ENCODE assay signal across 9 cellular contexts in genomic region chr19:48926909-48927308, GRCh38. TPM values are rescaled to one million over a fixed set of nuclear protein-coding genes. Genes with fewer than 3 reads are reported as not detected.
DNase-seq lines count a peak whose midpoint lies in the region; ATAC-seq and TF ChIP-seq lines count a peak whose summit lies in the region.
"Had no signal": no experiment of that assay in that cellular context is flagged by ENCODE, and none has a peak within 500 bp of the region (broad histone marks: within the 10 kb centered on the region; RNA-seq: fewer than 3 reads in every experiment).

No MANE protein-coding gene starts in this region.

- peaks cover 0 to 3% of the 10 kb centered on the region in 2 donors for H3K36me3 Mint-ChIP-seq in activated T-cell treated with anti-CD3 and anti-CD28 coated beads, Interleukin-2, amount 50 U/mL, for 72 hours (ENCODE audit: insufficient read depth in 2 of 2)

- TF ChIP-seq CTCF in heart right ventricle (IDR thresholded peaks at IDR 0.05), result no peak
- TF ChIP-seq CTCF in gastroesophageal sphincter (IDR thresholded peaks at IDR 0.05), result no peak

- H3K27ac Mint-ChIP-seq in activated T-cell treated with anti-CD3 and anti-CD28 coated beads, Interleukin-2, amount 50 U/mL, for 72 hours, result no peak overlapping the region

- no peaks in the 10 kb centered on the region for H3K27me3 Mint-ChIP-seq in activated T-cell treated with anti-CD3 and anti-CD28 coated beads, Interleukin-2, amount 50 U/mL, for 72 hours (ENCODE audit: low read depth)

- H3K4me1 ChIP-seq in heart right ventricle, result peaks cover 0 to 13% (median 5%) of the 10 kb centered on the region in 9 donors
- peaks cover 0 to 17% (median 0%) of the 10 kb centered on the region in 3 donors for H3K4me1 ChIP-seq in gastroesophageal sphincter

- H3K9me3 ChIP-seq in heart right ventricle (no peaks in the 10 kb centered on the region), gastroesophageal sphincter (no peaks in the 10 kb centered on the region)

- ATAC-seq in heart right ventricle, result peak in 6 of 8 donors; percentile 27 to 77 (median 58)
- no peak for ATAC-seq in Right ventricle myocardium inferior
- peak; percentile 48 to 63 for ATAC-seq in activated T-cell treated with anti-CD3 and anti-CD28 coated beads, Interleukin-2, amount 50 U/mL, for 72 hours (replicated peaks in 1 of 2)
- peak; percentile 87 for ATAC-seq in gastroesophageal sphincter
- no peak for ATAC-seq in HG03520 (IDR thresholded peaks at IDR 0.05; ENCODE audit: unreplicated experiment)
- no peak for ATAC-seq in HG03469 (IDR thresholded peaks at IDR 0.05; ENCODE audit: unreplicated experiment)

- H3K27me3 ChIP-seq in heart right ventricle, result no peaks in the 10 kb centered on the region
- no peaks in the 10 kb centered on the region for H3K27me3 ChIP-seq in gastroesophageal sphincter

- TF ChIP-seq EP300 in gastroesophageal sphincter (IDR thresholded peaks at IDR 0.05), result no peak

- intact Hi-C loops in heart right ventricle (cut with DNase I), result no loop called here
- intact Hi-C loops in Right ventricle myocardium inferior (cut with DNase I), result no loop called here

- peak in 1 of 2 donors; percentile 48 for DNase-seq in heart right ventricle
- DNase-seq in Right ventricle myocardium inferior (ENCODE audit: missing footprints), result no peak
- DNase-seq in activated T-cell treated with anti-CD3 and anti-CD28 coated beads, Interleukin-2, amount 50 U/mL, for 72 hours, result peak; percentile 6 to 9
- DNase-seq in stimulated activated CD4-positive, alpha-beta T cell treated with anti-CD3 and anti-CD28 coated beads, Interleukin-4, amount 100 ng/mL, for 24 hours, result peak; percentile 29
- no peak for DNase-seq in SW480 (ENCODE audit: low spot score)

- peak overlapping the region in 1 of 10 donors; percentile 64 for H3K27ac ChIP-seq in heart right ventricle
- peak overlapping the region in 1 of 4 donors; percentile 19 for H3K27ac ChIP-seq in gastroesophageal sphincter

- no peak for TF ChIP-seq POLR2A in gastroesophageal sphincter (IDR thresholded peaks at IDR 0.05)

- WGBS in heart right ventricle, 2 donors, result 11 to 16% methylated on average over 10 of the region's 10 CpGs
- WGBS in gastroesophageal sphincter (ENCODE audit: low coverage in 1 of 2), 2 donors, result 8 to 14% methylated on average over 8 to 10 of the region's 10 CpGs

- H3K4me3 ChIP-seq in heart right ventricle, result no peak overlapping the region
- H3K4me3 ChIP-seq in gastroesophageal sphincter, result peak overlapping the region in 1 of 2 donors; percentile 12
- H3K4me3 ChIP-seq: skin epidermis had no signal

- no peaks in the 10 kb centered on the region for H3K9me3 Mint-ChIP-seq in activated T-cell treated with anti-CD3 and anti-CD28 coated beads, Interleukin-2, amount 50 U/mL, for 72 hours

- H3K4me1 Mint-ChIP-seq in activated T-cell treated with anti-CD3 and anti-CD28 coated beads, Interleukin-2, amount 50 U/mL, for 72 hours (ENCODE audit: low read depth), result peaks cover 11% of the 10 kb centered on the region

- H3K4me3 Mint-ChIP-seq in activated T-cell treated with anti-CD3 and anti-CD28 coated beads, Interleukin-2, amount 50 U/mL, for 72 hours, result peak overlapping the region; percentile 24 to 40

- H3K36me3 ChIP-seq in heart right ventricle, result peaks cover 0 to 19% (median 6%) of the 10 kb centered on the region in 9 donors
- H3K36me3 ChIP-seq in gastroesophageal sphincter, result peaks cover 0 to 20% of the 10 kb centered on the region in 2 donors

RNA-seq across cellular contexts. Expression of gene DHDH, which starts 6.6 kb away (rescaled TPM):
- total RNA-seq in heart right ventricle (under 1 TPM in 1 of 10 donors, not detected in 9; 0.51 TPM), Right ventricle myocardium inferior (not detected), gastroesophageal sphincter (under 1 TPM in 1 of 4 donors, not detected in 3; 0.81 TPM)
- under 1 TPM in 1 of 2 donors, not detected in 1; 0.17 TPM for polyA plus RNA-seq in heart right ventricle
- total RNA-seq in activated T-cell treated with anti-CD3 and anti-CD28 coated beads, Interleukin-2, amount 50 U/mL, for 72 hours, result 1 to 10 TPM; 3.2 to 3.6 TPM

RNA-seq across cellular contexts. Expression of gene NUCB1, which starts 26.8 kb away (rescaled TPM):
- total RNA-seq in heart right ventricle (100 to 1,000 TPM; 227 to 452 (median 311) TPM), Right ventricle myocardium inferior (246 TPM), gastroesophageal sphincter (100 to 1,000 TPM; 188 to 326 (median 279) TPM)
- polyA plus RNA-seq in heart right ventricle, result 100 to 1,000 TPM; 170 to 294 TPM
- total RNA-seq in activated T-cell treated with anti-CD3 and anti-CD28 coated beads, Interleukin-2, amount 50 U/mL, for 72 hours, result 100 to 1,000 TPM; 168 to 183 TPM

RNA-seq across cellular contexts. Expression of gene BAX, which starts 27.8 kb away (rescaled TPM):
- total RNA-seq in heart right ventricle, result 10 to 100 TPM; 11.5 to 41.5 (median 19.5) TPM
- polyA plus RNA-seq in heart right ventricle, result 10 to 100 TPM; 17.6 to 37.4 TPM
- total RNA-seq in Right ventricle myocardium inferior, result 22.4 TPM
- total RNA-seq in activated T-cell treated with anti-CD3 and anti-CD28 coated beads, Interleukin-2, amount 50 U/mL, for 72 hours, result 100 to 1,000 TPM; 318 to 448 TPM
- 10 to 100 TPM; 31.5 to 40.8 (median 34.8) TPM for total RNA-seq in gastroesophageal sphincter

RNA-seq across cellular contexts. Expression of gene TULP2, which starts 28.4 kb away (rescaled TPM):
- total RNA-seq in heart right ventricle (under 1 TPM in 5 of 10 donors, not detected in 5; 0.15 to 0.69 (median 0.49) TPM), Right ventricle myocardium inferior (not detected), gastroesophageal sphincter (1 to 10 TPM in 1 of 4 donors, not detected in 3; 2.0 TPM)
- under 1 TPM in 1 of 2 donors, not detected in 1; 0.22 TPM for polyA plus RNA-seq in heart right ventricle
- 1 to 10 TPM in 1 of 2 donors, under 1 TPM in 1; 0.79 to 3.3 TPM for total RNA-seq in activated T-cell treated with anti-CD3 and anti-CD28 coated beads, Interleukin-2, amount 50 U/mL, for 72 hours

RNA-seq across cellular contexts. Expression of gene FTL, which starts 38.2 kb away (rescaled TPM):
- total RNA-seq in heart right ventricle (1,000 to 10,000 TPM in 2 of 10 donors, 100 to 1,000 TPM in 8; 450 to 3,518 (median 637) TPM), Right ventricle myocardium inferior (1,007 TPM), gastroesophageal sphincter (1,000 to 10,000 TPM; 2,478 to 4,094 (median 2,824) TPM)
- polyA plus RNA-seq in heart right ventricle, result 1,000 to 10,000 TPM; 1,046 to 1,578 TPM
- 100 to 1,000 TPM; 681 to 811 TPM for total RNA-seq in activated T-cell treated with anti-CD3 and anti-CD28 coated beads, Interleukin-2, amount 50 U/mL, for 72 hours

Comparison
In these comparisons a context has a peak if more than half of its experiments do, and no peak if none do; other contexts are left out.
1. ATAC-seq: peak in heart right ventricle (6 of 8), activated T-cell treated with anti-CD3 and anti-CD28 coated beads, Interleukin-2, amount 50 U/mL, for 72 hours (2 of 2) and gastroesophageal sphincter (single experiment); none in Right ventricle myocardium inferior (single experiment), HG03520 (single experiment) and HG03469 (single experiment).
2. DNase-seq: peak in activated T-cell treated with anti-CD3 and anti-CD28 coated beads, Interleukin-2, amount 50 U/mL, for 72 hours (2 of 2) and stimulated activated CD4-positive, alpha-beta T cell treated with anti-CD3 and anti-CD28 coated beads, Interleukin-4, amount 100 ng/mL, for 24 hours (single experiment); none in Right ventricle myocardium inferior (single experiment) and SW480 (single experiment).
3. RNA of gene BAX, which starts 27.8 kb away (total RNA-seq): 318 to 448 TPM in activated T-cell treated with anti-CD3 and anti-CD28 coated beads, Interleukin-2, amount 50 U/mL, for 72 hours; 31.5 to 40.8 TPM in gastroesophageal sphincter, 22.4 TPM in Right ventricle myocardium inferior (single experiment) and 11.5 to 41.5 TPM in heart right ventricle; every median in the first group is over 4 times any median in the second.